ENCODE assay signal across 8 cellular contexts in genomic region chr11:75280227-75280671, GRCh38. TPM values are rescaled to one million over a fixed set of nuclear protein-coding genes. Genes with fewer than 3 reads are reported as not detected.
DNase-seq lines count a peak whose midpoint lies in the region; ATAC-seq and TF ChIP-seq lines count a peak whose summit lies in the region.

No MANE protein-coding gene starts in this region.

- no peak overlapping the region for H3K4me2 ChIP-seq in OCI-LY7 (ENCODE audit: low read length)

- peaks cover 12% of the 10 kb centered on the region for H3K4me1 ChIP-seq in OCI-LY7 (ENCODE audit: insufficient read depth, low read length, poor library complexity, severe bottlenecking)

- H2AFZ ChIP-seq in OCI-LY7 (ENCODE audit: low read length), result no peak overlapping the region

- H3K9me3 ChIP-seq in OCI-LY7 (ENCODE audit: low read length), result no peaks in the 10 kb centered on the region

- H3K4me3 ChIP-seq in OCI-LY7 (ENCODE audit: low read depth, low read length, poor library complexity, severe bottlenecking), result no peak overlapping the region

- DNase-seq in DMS 273 (lab: John Stamatoyannopoulos, UW; ENCODE audit: unreplicated experiment) (peak; percentile 85), HS-5 (ENCODE audit: low read depth) (peak; percentile 49), OCI-LY7 (ENCODE audit: low spot score) (peak; percentile 71), activated T-cell treated with anti-CD3 and anti-CD28 coated beads for 24 hours (ENCODE audit: low read depth) (peak; percentile 69), erythroblast (lab: John Stamatoyannopoulos, UW) (peak; percentile 71 to 86), myocyte (ENCODE audit: low read depth) (peak; percentile 84)
- DNase-seq in stimulated activated CD8-positive, alpha-beta memory T cell treated with anti-CD3 and anti-CD28 coated beads, Interleukin-4, amount 100 ng/mL, for 4 hours (ENCODE audit: low read depth in 2 of 2, low spot score in 1 of 2), result peak; percentile 36 to 54

- no peaks in the 10 kb centered on the region for H3K36me3 ChIP-seq in OCI-LY7 (ENCODE audit: insufficient read depth, low read length)

- no peaks in the 10 kb centered on the region for H3K79me2 ChIP-seq in OCI-LY7 (ENCODE audit: insufficient read depth, low read depth, low read length)

- TF ChIP-seq CTCF in OCI-LY7 (conservative IDR thresholded peaks at IDR 0.05; ENCODE audit: low read length), result peak; percentile 90

- no peak overlapping the region for H3K27ac ChIP-seq in OCI-LY7 (ENCODE audit: low read depth, low read length, poor library complexity, severe bottlenecking)

- ATAC-seq in GM21723 (IDR thresholded peaks at IDR 0.05; ENCODE audit: unreplicated experiment), result no peak

- H3K9me2 ChIP-seq in OCI-LY7 (ENCODE audit: insufficient read depth, low read length), result no peaks in the 10 kb centered on the region

- intact Hi-C loops in OCI-LY7 (cut with micrococcal nuclease; ENCODE audit: unreplicated experiment), result loop anchor here (1.0 to 5.0 kb wide), 2 partner anchors 104 to 257 kb away; no protein-coding TSS in a partner anchor

- CTCF ChIA-PET in OCI-LY7 (lab: Charles Lee; ENCODE audit: unreplicated experiment), result interaction anchor here (1.6 to 2.1 kb wide), 2 partner anchors 102 to 105 kb away, joined by 6 to 10 read pairs; no protein-coding TSS in a partner anchor

- H4K20me1 ChIP-seq in OCI-LY7 (ENCODE audit: insufficient read depth, low read length), result no peaks in the 10 kb centered on the region

- no TSS peak for BruUV-seq in OCI-LY7 (replicated peaks; lab: Mats Ljungman, UMichigan)

- POLR2A ChIA-PET in OCI-LY7 (lab: Charles Lee), result interaction anchor here (1.0 kb wide), 1 partner anchor 100 kb away, joined by 3 read pairs; no protein-coding TSS in a partner anchor

- no peak for TF ChIP-seq POLR2A in erythroblast (IDR thresholded peaks at IDR 0.05; ENCODE audit: low read length)

RNA-seq across cellular contexts. Expression of gene TPBGL, which starts 39.7 kb away (rescaled TPM):
- total RNA-seq in OCI-LY7 (2014; rRNA removed; shearing (Covaris generic)), result not detected in 2 replicates
- total RNA-seq in OCI-LY7 (2022) (not detected in 2 replicates), myocyte (not detected in 2 replicates)
- polyA plus RNA-seq in myocyte (2012), result not detected
